In genomic region chr1:158329807-158330206, GRCh38 we compare ENCODE assay signal across 11 cellular contexts. TPM values are rescaled to one million over a fixed set of nuclear protein-coding genes. Genes with fewer than 3 reads are reported as not detected.
A peak's percentile ranks its signal among the peaks of the same experiment; 100 is the strongest.
DNase-seq lines count a peak whose midpoint lies in the region; ATAC-seq and TF ChIP-seq lines count a peak whose summit lies in the region.
"Had no signal": no experiment of that assay in that cellular context is flagged by ENCODE, and none has a peak within 500 bp of the region (broad histone marks: within the 10 kb centered on the region; RNA-seq: fewer than 3 reads in every experiment).

No MANE protein-coding gene starts in this region.

- TF ChIP-seq CTCF in heart right ventricle (IDR thresholded peaks at IDR 0.05) (peak in 6 of 9 donors; percentile 18 to 45 (median 26)), left ventricle myocardium inferior (IDR thresholded peaks at IDR 0.05; ENCODE audit: borderline replicate concordance) (no peak)

- DNase-seq in heart right ventricle (no peak), left ventricle myocardium inferior (no peak), M059J (ENCODE audit: low read depth) (peak; percentile 10), NCI-H1092 treated with DMSO at 0.1 percent for 48 hours (lab: John Stamatoyannopoulos, UW) (no peak), DMS79 (lab: John Stamatoyannopoulos, UW) (no peak), Right ventricle myocardium superior (no peak)
- DNase-seq in activated naive CD8-positive, alpha-beta T cell treated with anti-CD3 and anti-CD28 coated beads, Interleukin-2, amount 50 U/mL, for 24 hours, result peak; percentile 17
- DNase-seq: Caco-2, nucleus accumbens had no signal

- H3K27me3 ChIP-seq in heart right ventricle (peaks cover 0 to 13% (median 0%) of the 10 kb centered on the region in 7 donors), left ventricle myocardium inferior (ENCODE audit: low read depth) (peaks cover 7% of the 10 kb centered on the region), thymus (ENCODE audit: control insufficient read depth, insufficient read depth) (no peaks in the 10 kb centered on the region)

- H3K4me1 Mint-ChIP-seq in activated naive CD8-positive, alpha-beta T cell treated with anti-CD3 and anti-CD28 coated beads, Interleukin-2, amount 50 U/mL, for 24 hours, result peaks cover 13% of the 10 kb centered on the region

- H3K36me3 Mint-ChIP-seq in activated naive CD8-positive, alpha-beta T cell treated with anti-CD3 and anti-CD28 coated beads, Interleukin-2, amount 50 U/mL, for 24 hours (ENCODE audit: low read depth), result no peaks in the 10 kb centered on the region

- H3K4me1 ChIP-seq in heart right ventricle (peaks cover 0 to 8% (median 0%) of the 10 kb centered on the region in 9 donors), left ventricle myocardium inferior (no peaks in the 10 kb centered on the region), thymus (ENCODE audit: control insufficient read depth, insufficient read depth, low read length) (peaks cover 8% of the 10 kb centered on the region)
- H3K4me1 ChIP-seq: Caco-2 had no signal

- H3K4me3 Mint-ChIP-seq in activated naive CD8-positive, alpha-beta T cell treated with anti-CD3 and anti-CD28 coated beads, Interleukin-2, amount 50 U/mL, for 24 hours, result no peak overlapping the region

- intact Hi-C loops in heart right ventricle (cut with DNase I), result no loop called here
- intact Hi-C loops in left ventricle myocardium inferior (cut with micrococcal nuclease), result no loop called here
- intact Hi-C loops in Right ventricle myocardium superior (cut with DNase I), result no loop called here

- H3K27ac Mint-ChIP-seq in activated naive CD8-positive, alpha-beta T cell treated with anti-CD3 and anti-CD28 coated beads, Interleukin-2, amount 50 U/mL, for 24 hours, result no peak overlapping the region

- no peak for ATAC-seq in heart right ventricle
- peak; percentile 40 for ATAC-seq in activated naive CD8-positive, alpha-beta T cell treated with anti-CD3 and anti-CD28 coated beads, Interleukin-2, amount 50 U/mL, for 24 hours
- no peak for ATAC-seq in Right ventricle myocardium superior (ENCODE audit: poor library complexity)

- peaks cover 5% of the 10 kb centered on the region for H3K27me3 Mint-ChIP-seq in activated naive CD8-positive, alpha-beta T cell treated with anti-CD3 and anti-CD28 coated beads, Interleukin-2, amount 50 U/mL, for 24 hours

- H3K9me3 ChIP-seq in heart right ventricle (no peaks in the 10 kb centered on the region), left ventricle myocardium inferior (replicated peaks) (no peaks in the 10 kb centered on the region), thymus (ENCODE audit: control insufficient read depth) (no peaks in the 10 kb centered on the region)
- H3K9me3 ChIP-seq: Caco-2 had no signal

- 88 to 90% methylated on average over 2 of the region's 2 CpGs for WGBS in heart right ventricle, 2 donors
- 8% methylated on average over 2 of the region's 2 CpGs for WGBS in thymus

- H3K9me3 Mint-ChIP-seq in activated naive CD8-positive, alpha-beta T cell treated with anti-CD3 and anti-CD28 coated beads, Interleukin-2, amount 50 U/mL, for 24 hours, result no peaks in the 10 kb centered on the region

- H3K4me3 ChIP-seq in heart right ventricle, result no peak overlapping the region
- no peak overlapping the region for H3K4me3 ChIP-seq in left ventricle myocardium inferior
- peak overlapping the region; percentile 89 for H3K4me3 ChIP-seq in thymus (ENCODE audit: low read length)

- H3K36me3 ChIP-seq in heart right ventricle (no peaks in the 10 kb centered on the region), left ventricle myocardium inferior (no peaks in the 10 kb centered on the region), thymus (ENCODE audit: control insufficient read depth, insufficient read depth) (peaks cover 8% of the 10 kb centered on the region)

- H3K27ac ChIP-seq in heart right ventricle (no peak overlapping the region), left ventricle myocardium inferior (replicated peaks) (no peak overlapping the region), thymus (ENCODE audit: low read depth) (peak overlapping the region; percentile 89)

RNA-seq across cellular contexts. Expression of gene CD1B, which starts 1.5 kb away (rescaled TPM):
- total RNA-seq in heart right ventricle, result under 1 TPM in 2 of 10 donors, not detected in 8; 0.39 to 0.76 TPM
- polyA plus RNA-seq in heart right ventricle, result under 1 TPM in 1 of 2 donors, not detected in 1; 0.04 TPM
- not detected for total RNA-seq in left ventricle myocardium inferior
- not detected in 2 replicates for total RNA-seq in M059J (2014; rRNA removed; shearing (Covaris generic))
- polyA plus RNA-seq in thymus, result 44.2 TPM
- not detected for total RNA-seq in Right ventricle myocardium superior
- total RNA-seq: Caco-2, glomerular endothelial cell had no signal

RNA-seq across cellular contexts. Expression of gene CD1E, which starts 23.9 kb away (rescaled TPM):
- total RNA-seq in heart right ventricle, result under 1 TPM in 3 of 10 donors, not detected in 7; 0.17 to 0.85 (median 0.28) TPM
- polyA plus RNA-seq in heart right ventricle, result under 1 TPM in 1 of 2 donors, not detected in 1; 0.35 TPM
- not detected for total RNA-seq in left ventricle myocardium inferior
- total RNA-seq in M059J (2014; rRNA removed; shearing (Covaris generic)), result not detected in 2 replicates
- polyA plus RNA-seq in thymus, result 154 TPM
- total RNA-seq in Right ventricle myocardium superior, result not detected
- total RNA-seq: Caco-2, glomerular endothelial cell had no signal

RNA-seq across cellular contexts. Expression of gene CD1C, which starts 40.1 kb away (rescaled TPM):
- 1 to 10 TPM in 1 of 10 donors, under 1 TPM in 6, not detected in 3; 0.26 to 1.2 (median 0.63) TPM for total RNA-seq in heart right ventricle
- under 1 TPM in 1 of 2 donors, not detected in 1; 0.29 TPM for polyA plus RNA-seq in heart right ventricle
- 0.41 TPM for total RNA-seq in left ventricle myocardium inferior
- total RNA-seq in M059J (2014; rRNA removed; shearing (Covaris generic)), result not detected in 2 replicates
- polyA plus RNA-seq in thymus, result 27.2 TPM
- total RNA-seq in Right ventricle myocardium superior, result 0.19 TPM
- total RNA-seq: Caco-2, glomerular endothelial cell had no signal

Comparison
In these comparisons a context has a peak if more than half of its experiments do, and no peak if none do; other contexts are left out.
1. DNase-seq: peak in M059J (single experiment) and activated naive CD8-positive, alpha-beta T cell treated with anti-CD3 and anti-CD28 coated beads, Interleukin-2, amount 50 U/mL, for 24 hours (single experiment); none in heart right ventricle (0 of 2), left ventricle myocardium inferior (single experiment), NCI-H1092 treated with DMSO at 0.1 percent for 48 hours (single experiment), DMS79 (single experiment) and Right ventricle myocardium superior (single experiment).